ENCODE assay signal across 1 cellular context in genomic region chr19:3761382-3762129, GRCh38.
A peak's percentile ranks its signal among the peaks of the same experiment; 100 is the strongest.
TF ChIP-seq lines count a peak whose summit lies in the region.

APBA3 (minus strand) TSS chr19:3761692; CDS start chr19:3760264, 1,428 bp downstream.

TF ChIP-seq in HEK293, 187 proteins besides CTCF, POLR2A, EP300 and RAD21 (continued from another document and continues in another):
- no peak for TF ChIP-seq ZNF449 (tag by site-specific recombination; IDR thresholded peaks at IDR 0.05)
- TF ChIP-seq ZNF24 (tag by site-specific recombination; IDR thresholded peaks at IDR 0.05) = peak; percentile 68; the same call in 1 of the 2 replicates
- TF ChIP-seq KLF16 (tag by site-specific recombination; IDR thresholded peaks at IDR 0.05) = peak; percentile 75
- TF ChIP-seq ZNF426 (tag by site-specific recombination; IDR thresholded peaks at IDR 0.05) = no peak
- peak; percentile 44; the same call in 1 of the 2 replicates for TF ChIP-seq ZNF558 (tag by site-specific recombination; IDR thresholded peaks at IDR 0.05)
- TF ChIP-seq YY1 (tag by site-specific recombination; IDR thresholded peaks at IDR 0.05) = peak; percentile 62; the same call in 1 of the 2 replicates
- TF ChIP-seq KLF10 (tag by site-specific recombination; IDR thresholded peaks at IDR 0.05) = peak; percentile 32; the same call in 1 of the 2 replicates
- no peak for TF ChIP-seq YY2 (tag by site-specific recombination; IDR thresholded peaks at IDR 0.05)
- TF ChIP-seq ZNF366 (tag by site-specific recombination; conservative IDR thresholded peaks at IDR 0.05) = 0 out of 2 replicates have a peak, but pooled peaks have one; percentile 10
- TF ChIP-seq ZSCAN5A (tag by site-specific recombination; IDR thresholded peaks at IDR 0.05) = peak; percentile 78
- TF ChIP-seq ZNF10 (tag by site-specific recombination; IDR thresholded peaks at IDR 0.05) = 0 out of 2 replicates have a peak, but pooled peaks have one; percentile 39
- TF ChIP-seq ZNF585B (tag by site-specific recombination; IDR thresholded peaks at IDR 0.05) = no peak
- TF ChIP-seq ZNF529 (tag by site-specific recombination; IDR thresholded peaks at IDR 0.05; ENCODE audit: insufficient replicate concordance) = no peak
- peak; percentile 47; the same call in 1 of the 2 replicates for TF ChIP-seq ZBTB21 (tag by site-specific recombination; IDR thresholded peaks at IDR 0.05)
- no peak for TF ChIP-seq ZSCAN4 (tag by site-specific recombination; IDR thresholded peaks at IDR 0.05)
- TF ChIP-seq ZNF621 (tag by site-specific recombination; IDR thresholded peaks at IDR 0.05) = no peak
- peak; percentile 62; the same call in 1 of the 2 replicates for TF ChIP-seq KLF17 (tag by site-specific recombination; IDR thresholded peaks at IDR 0.05)
- no peak for TF ChIP-seq ZNF292 (tag by site-specific recombination; IDR thresholded peaks at IDR 0.05; ENCODE audit: borderline replicate concordance, low read depth)
- peak; percentile 77; the same call in 1 of the 2 replicates for TF ChIP-seq KLF7 (tag by site-specific recombination; IDR thresholded peaks at IDR 0.05; ENCODE audit: borderline replicate concordance)
- TF ChIP-seq ZNF623 (tag by site-specific recombination; IDR thresholded peaks at IDR 0.05) = peak; percentile 36; the same call in 1 of the 2 replicates
- 0 out of 2 replicates have a peak, but pooled peaks have one; percentile 15 for TF ChIP-seq OSR2 (tag by site-specific recombination; IDR thresholded peaks at IDR 0.05)
- peak; percentile 99 for TF ChIP-seq IKZF3 (tag by site-specific recombination; IDR thresholded peaks at IDR 0.05)
- TF ChIP-seq ZBTB44 (tag by site-specific recombination; IDR thresholded peaks at IDR 0.05) = peak; percentile 50; the same call in 1 of the 2 replicates
- 0 out of 2 replicates have a peak, but pooled peaks have one; percentile 3 for TF ChIP-seq ZNF654 (tag by site-specific recombination; IDR thresholded peaks at IDR 0.05; ENCODE audit: low read depth)
- TF ChIP-seq ZNF518A (tag by site-specific recombination; conservative IDR thresholded peaks at IDR 0.05; ENCODE audit: low read depth) = peak; percentile 66
- no peak for TF ChIP-seq ZNF571 (tag by site-specific recombination; IDR thresholded peaks at IDR 0.05)
- peak; percentile 63 for TF ChIP-seq ZNF600 (tag by site-specific recombination; IDR thresholded peaks at IDR 0.05)
- peak; percentile 98 for TF ChIP-seq ZNF561 (tag by site-specific recombination; IDR thresholded peaks at IDR 0.05; ENCODE audit: borderline replicate concordance)
- TF ChIP-seq ZNF501 (tag by site-specific recombination; IDR thresholded peaks at IDR 0.05) = peak; percentile 77
- no peak for TF ChIP-seq SALL2 (tag by site-specific recombination; IDR thresholded peaks at IDR 0.05; ENCODE audit: borderline replicate concordance)
- TF ChIP-seq ZNF184 (tag by site-specific recombination; IDR thresholded peaks at IDR 0.05) = peak; percentile 29; the same call in 1 of the 2 replicates
- no peak for TF ChIP-seq HOXA7 (CRISPR knock-in tag; IDR thresholded peaks at IDR 0.05; ENCODE audit: borderline replicate concordance)
- no peak for TF ChIP-seq ZNF211 (tag by site-specific recombination; IDR thresholded peaks at IDR 0.05; ENCODE audit: low read depth)
- peak; percentile 82; the same call in 1 of the 2 replicates for TF ChIP-seq ZSCAN23 (tag by site-specific recombination; IDR thresholded peaks at IDR 0.05)
- peak; percentile 26; the same call in 1 of the 2 replicates for TF ChIP-seq ZNF391 (tag by site-specific recombination; IDR thresholded peaks at IDR 0.05; ENCODE audit: borderline replicate concordance, low read depth)
- TF ChIP-seq KLF9 (tag by site-specific recombination; IDR thresholded peaks at IDR 0.05; ENCODE audit: low read depth) = peak; percentile 19; the same call in 1 of the 2 replicates
- TF ChIP-seq PRDM4 (tag by site-specific recombination; IDR thresholded peaks at IDR 0.05) = peak; percentile 44
- peak; percentile 65 for TF ChIP-seq GLIS1 (tag by site-specific recombination; IDR thresholded peaks at IDR 0.05)
- peak; percentile 53 for TF ChIP-seq ZNF843 (tag by site-specific recombination; IDR thresholded peaks at IDR 0.05)
- TF ChIP-seq GLI4 (tag by site-specific recombination; IDR thresholded peaks at IDR 0.05) = 0 out of 2 replicates have a peak, but pooled peaks have one; percentile 48
- TF ChIP-seq ZNF660 (tag by site-specific recombination; IDR thresholded peaks at IDR 0.05) = peak; percentile 79
- peak; percentile 56; the same call in 1 of the 2 replicates for TF ChIP-seq SCRT2 (tag by site-specific recombination; IDR thresholded peaks at IDR 0.05)
- TF ChIP-seq ZNF423 (tag by site-specific recombination; IDR thresholded peaks at IDR 0.05) = no peak
- no peak for TF ChIP-seq ZNF645 (tag by site-specific recombination; IDR thresholded peaks at IDR 0.05)
- peak; percentile 98 for TF ChIP-seq ZNF580 (tag by site-specific recombination; IDR thresholded peaks at IDR 0.05)
- peak; percentile 33; the same call in 1 of the 2 replicates for TF ChIP-seq MZF1 (tag by site-specific recombination; IDR thresholded peaks at IDR 0.05; ENCODE audit: borderline replicate concordance)
- no peak for TF ChIP-seq ZNF169 (tag by site-specific recombination; IDR thresholded peaks at IDR 0.05)
- TF ChIP-seq ZNF221 (tag by site-specific recombination; IDR thresholded peaks at IDR 0.05; ENCODE audit: borderline replicate concordance) = no peak
- no peak for TF ChIP-seq ZNF747 (tag by site-specific recombination; IDR thresholded peaks at IDR 0.05)
- peak; percentile 87 for TF ChIP-seq ZEB2 (tag by site-specific recombination; IDR thresholded peaks at IDR 0.05)
